In genomic region chrX:50779694-50780093, GRCh38 we compare ENCODE assay signal across 2 cellular contexts.
TF ChIP-seq lines count a peak whose summit lies in the region.

No MANE protein-coding gene starts in this region.

TF ChIP-seq in endothelial cell of umbilical vein, 7 proteins besides CTCF, POLR2A, EP300 and RAD21 (continued from another document):
- no peak for TF ChIP-seq MYC (IDR thresholded peaks at IDR 0.05; ENCODE audit: low read depth, low read length)
- no peak for TF ChIP-seq MAX (IDR thresholded peaks at IDR 0.05; ENCODE audit: insufficient read depth, insufficient read length)
- no peak for TF ChIP-seq EZH2 (IDR thresholded peaks at IDR 0.05; ENCODE audit: borderline replicate concordance, low read depth, low read length, severe bottlenecking)

TF ChIP-seq in HEK293T, 16 proteins besides CTCF, POLR2A, EP300 and RAD21 (continued from another document):
- no peak for TF ChIP-seq PKNOX1 (IDR thresholded peaks at IDR 0.05)
- no peak for TF ChIP-seq HDGF (IDR thresholded peaks at IDR 0.05; ENCODE audit: borderline replicate concordance)
- no peak for TF ChIP-seq CTBP1 (IDR thresholded peaks at IDR 0.05; ENCODE audit: borderline replicate concordance)
- no peak for TF ChIP-seq SP1 (IDR thresholded peaks at IDR 0.05)
- no peak for TF ChIP-seq FOXM1 (IDR thresholded peaks at IDR 0.05; ENCODE audit: borderline replicate concordance)
- TF ChIP-seq LEF1 (IDR thresholded peaks at IDR 0.05; ENCODE audit: borderline replicate concordance), result no peak
- TF ChIP-seq ARNT (IDR thresholded peaks at IDR 0.05), result no peak
